In the genomic region with DNA sequence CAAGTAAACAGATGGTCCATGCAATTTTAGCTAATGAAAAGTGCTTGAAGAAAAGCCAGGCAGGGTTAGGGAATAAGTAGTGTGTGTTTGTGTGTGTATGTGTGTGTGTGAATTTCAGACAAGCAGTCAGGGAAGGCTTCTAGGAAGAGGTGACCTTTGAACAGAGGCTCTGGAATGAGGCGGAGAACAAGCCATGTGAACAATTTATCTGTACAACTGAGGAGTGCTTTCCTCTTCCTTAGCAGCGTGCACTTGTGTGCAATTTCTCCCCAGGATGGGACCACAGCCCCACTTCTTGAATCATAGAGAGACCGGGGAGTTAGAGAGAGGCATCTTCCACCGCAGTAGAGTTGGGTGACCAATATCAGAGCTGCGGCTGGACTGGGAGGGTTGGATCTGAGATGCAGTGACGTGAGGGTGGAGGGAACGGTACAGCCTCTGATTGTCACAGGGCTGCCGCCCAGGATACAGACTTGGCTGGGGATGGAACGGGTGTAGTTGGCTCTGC, we compare ENCODE assay signal across 1 cellular context.
TF ChIP-seq lines count a peak whose summit lies in the region.

No MANE protein-coding gene starts in this region.

TF ChIP-seq in K562, 482 proteins besides CTCF, POLR2A, EP300 and RAD21 (continued from another document and continues in another):
- TF ChIP-seq MLLT1 (IDR thresholded peaks at IDR 0.05) (no peak), ATF1 (CRISPR knock-in tag; IDR thresholded peaks at IDR 0.05) (no peak), ATF1 (tag; IDR thresholded peaks at IDR 0.05) (peak; percentile 37; the same call in 1 of the 2 replicates), ZNF830 (CRISPR knock-in tag; IDR thresholded peaks at IDR 0.05) (no peak), PTTG1 (tag; IDR thresholded peaks at IDR 0.05; ENCODE audit: low read depth) (no peak), ZNF445 (CRISPR knock-in tag; IDR thresholded peaks at IDR 0.05; ENCODE audit: low read depth) (no peak), ATF4 (CRISPR knock-in tag; IDR thresholded peaks at IDR 0.05) (no peak), ADNP (tag; IDR thresholded peaks at IDR 0.05) (peak; percentile 74), CREBBP (IDR thresholded peaks at IDR 0.05; ENCODE audit: low read depth, low read length) (no peak), RBM25 (IDR thresholded peaks at IDR 0.05; ENCODE audit: low read depth, low read length, severe bottlenecking) (peak; percentile 100), ETV6 (IDR thresholded peaks at IDR 0.05; ENCODE audit: borderline replicate concordance in 1 of 2, low read depth in 2 of 2, low read length in 1 of 2) (no peak), ETV6 (CRISPR knock-in tag; IDR thresholded peaks at IDR 0.05; ENCODE audit: borderline replicate concordance) (no peak), SRSF9 (IDR thresholded peaks at IDR 0.05; ENCODE audit: borderline replicate concordance, low read depth, low read length) (no peak), L3MBTL2 (IDR thresholded peaks at IDR 0.05) (no peak), CBX1 (IDR thresholded peaks at IDR 0.05; ENCODE audit: low read depth) (peak; percentile 85; the same call in 1 of the 2 replicates), ZBTB12 (CRISPR knock-in tag; IDR thresholded peaks at IDR 0.05) (peak; percentile 34; the same call in 1 of the 2 replicates), RCOR1 (IDR thresholded peaks at IDR 0.05; ENCODE audit: borderline replicate concordance in 1 of 2, low read depth in 2 of 2, low read length in 2 of 2) (peak; percentile 38 to 64; a peak in 2 of 4 replicates), ZNF184 (CRISPR knock-in tag; IDR thresholded peaks at IDR 0.05) (peak; percentile 99), ZNF232 (CRISPR knock-in tag; IDR thresholded peaks at IDR 0.05) (peak; percentile 56; the same call in 1 of the 2 replicates), HDAC1 (IDR thresholded peaks at IDR 0.05) (peak in 1 of 2 experiments; percentile 51; a peak in 2 of 4 replicates), XRCC5 (IDR thresholded peaks at IDR 0.05; ENCODE audit: low read depth, low read length) (no peak), ZSCAN29 (IDR thresholded peaks at IDR 0.05) (no peak), FOXK1 (CRISPR knock-in tag; IDR thresholded peaks at IDR 0.05; ENCODE audit: borderline replicate concordance) (0 out of 2 replicates have a peak, but pooled peaks have one; percentile 38), HOXB6 (CRISPR knock-in tag; IDR thresholded peaks at IDR 0.05; ENCODE audit: borderline replicate concordance) (no peak), CREB1 (IDR thresholded peaks at IDR 0.05) (0 out of 2 replicates have a peak, but pooled peaks have one; percentile 19), CREB1 (CRISPR knock-in tag; IDR thresholded peaks at IDR 0.05) (no peak), ZNF561 (CRISPR knock-in tag; conservative IDR thresholded peaks at IDR 0.05) (no peak), TRIM28 (IDR thresholded peaks at IDR 0.05) (peak; percentile 84), TRIM24 (IDR thresholded peaks at IDR 0.05) (peak in 1 of 2 experiments; percentile 64; a peak in 2 of 4 replicates), ZNF57 (CRISPR knock-in tag; IDR thresholded peaks at IDR 0.05) (0 out of 2 replicates have a peak, but pooled peaks have one; percentile 48), ZNF75A (CRISPR knock-in tag; IDR thresholded peaks at IDR 0.05) (no peak), ZEB2 (IDR thresholded peaks at IDR 0.05) (0 out of 2 replicates have a peak, but pooled peaks have one; percentile 34), HDAC2 (IDR thresholded peaks at IDR 0.05) (peak; percentile 92), GTF3C2 (IDR thresholded peaks at IDR 0.05; ENCODE audit: borderline replicate concordance, extremely low read depth, insufficient read length) (peak; percentile 48), HNRNPH1 (optimal IDR thresholded peaks at IDR 0.05; ENCODE audit: low read depth, low read length) (no peak), ZNF766 (CRISPR knock-in tag; conservative IDR thresholded peaks at IDR 0.05) (0 out of 2 replicates have a peak, but pooled peaks have one; percentile 3), CREM (IDR thresholded peaks at IDR 0.05; ENCODE audit: low read depth) (peak; percentile 51), CTBP1 (IDR thresholded peaks at IDR 0.05; ENCODE audit: borderline replicate concordance) (no peak), CHD4 (IDR thresholded peaks at IDR 0.05; ENCODE audit: insufficient read depth, insufficient replicate concordance, low read depth, low read length, poor library complexity, severe bottlenecking) (peak; percentile 85), SRF (CRISPR knock-in tag; IDR thresholded peaks at IDR 0.05) (no peak)
- TF ChIP-seq, protein P1, sequence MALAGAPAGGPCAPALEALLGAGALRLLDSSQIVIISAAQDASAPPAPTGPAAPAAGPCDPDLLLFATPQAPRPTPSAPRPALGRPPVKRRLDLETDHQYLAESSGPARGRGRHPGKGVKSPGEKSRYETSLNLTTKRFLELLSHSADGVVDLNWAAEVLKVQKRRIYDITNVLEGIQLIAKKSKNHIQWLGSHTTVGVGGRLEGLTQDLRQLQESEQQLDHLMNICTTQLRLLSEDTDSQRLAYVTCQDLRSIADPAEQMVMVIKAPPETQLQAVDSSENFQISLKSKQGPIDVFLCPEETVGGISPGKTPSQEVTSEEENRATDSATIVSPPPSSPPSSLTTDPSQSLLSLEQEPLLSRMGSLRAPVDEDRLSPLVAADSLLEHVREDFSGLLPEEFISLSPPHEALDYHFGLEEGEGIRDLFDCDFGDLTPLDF (CRISPR knock-in tag; IDR thresholded peaks at IDR 0.05), result no peak
- TF ChIP-seq, protein P2, sequence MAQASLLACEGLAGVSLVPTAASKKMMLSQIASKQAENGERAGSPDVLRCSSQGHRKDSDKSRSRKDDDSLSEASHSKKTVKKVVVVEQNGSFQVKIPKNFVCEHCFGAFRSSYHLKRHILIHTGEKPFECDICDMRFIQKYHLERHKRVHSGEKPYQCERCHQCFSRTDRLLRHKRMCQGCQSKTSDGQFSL (CRISPR knock-in tag; IDR thresholded peaks at IDR 0.05), result no peak
- TF ChIP-seq, protein P2 (tag; IDR thresholded peaks at IDR 0.05), result no peak
- TF ChIP-seq, protein P3, sequence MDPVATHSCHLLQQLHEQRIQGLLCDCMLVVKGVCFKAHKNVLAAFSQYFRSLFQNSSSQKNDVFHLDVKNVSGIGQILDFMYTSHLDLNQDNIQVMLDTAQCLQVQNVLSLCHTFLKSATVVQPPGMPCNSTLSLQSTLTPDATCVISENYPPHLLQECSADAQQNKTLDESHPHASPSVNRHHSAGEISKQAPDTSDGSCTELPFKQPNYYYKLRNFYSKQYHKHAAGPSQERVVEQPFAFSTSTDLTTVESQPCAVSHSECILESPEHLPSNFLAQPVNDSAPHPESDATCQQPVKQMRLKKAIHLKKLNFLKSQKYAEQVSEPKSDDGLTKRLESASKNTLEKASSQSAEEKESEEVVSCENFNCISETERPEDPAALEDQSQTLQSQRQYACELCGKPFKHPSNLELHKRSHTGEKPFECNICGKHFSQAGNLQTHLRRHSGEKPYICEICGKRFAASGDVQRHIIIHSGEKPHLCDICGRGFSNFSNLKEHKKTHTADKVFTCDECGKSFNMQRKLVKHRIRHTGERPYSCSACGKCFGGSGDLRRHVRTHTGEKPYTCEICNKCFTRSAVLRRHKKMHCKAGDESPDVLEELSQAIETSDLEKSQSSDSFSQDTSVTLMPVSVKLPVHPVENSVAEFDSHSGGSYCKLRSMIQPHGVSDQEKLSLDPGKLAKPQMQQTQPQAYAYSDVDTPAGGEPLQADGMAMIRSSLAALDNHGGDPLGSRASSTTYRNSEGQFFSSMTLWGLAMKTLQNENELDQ (CRISPR knock-in tag; IDR thresholded peaks at IDR 0.05; ENCODE audit: borderline replicate concordance), result 0 out of 2 replicates have a peak, but pooled peaks have one; percentile 47
- TF ChIP-seq, protein P4, sequence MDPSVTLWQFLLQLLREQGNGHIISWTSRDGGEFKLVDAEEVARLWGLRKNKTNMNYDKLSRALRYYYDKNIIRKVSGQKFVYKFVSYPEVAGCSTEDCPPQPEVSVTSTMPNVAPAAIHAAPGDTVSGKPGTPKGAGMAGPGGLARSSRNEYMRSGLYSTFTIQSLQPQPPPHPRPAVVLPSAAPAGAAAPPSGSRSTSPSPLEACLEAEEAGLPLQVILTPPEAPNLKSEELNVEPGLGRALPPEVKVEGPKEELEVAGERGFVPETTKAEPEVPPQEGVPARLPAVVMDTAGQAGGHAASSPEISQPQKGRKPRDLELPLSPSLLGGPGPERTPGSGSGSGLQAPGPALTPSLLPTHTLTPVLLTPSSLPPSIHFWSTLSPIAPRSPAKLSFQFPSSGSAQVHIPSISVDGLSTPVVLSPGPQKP (CRISPR knock-in tag; IDR thresholded peaks at IDR 0.05), result no peak
